Comparison of ENCODE assay signal across 1 cellular context in the genomic region with DNA sequence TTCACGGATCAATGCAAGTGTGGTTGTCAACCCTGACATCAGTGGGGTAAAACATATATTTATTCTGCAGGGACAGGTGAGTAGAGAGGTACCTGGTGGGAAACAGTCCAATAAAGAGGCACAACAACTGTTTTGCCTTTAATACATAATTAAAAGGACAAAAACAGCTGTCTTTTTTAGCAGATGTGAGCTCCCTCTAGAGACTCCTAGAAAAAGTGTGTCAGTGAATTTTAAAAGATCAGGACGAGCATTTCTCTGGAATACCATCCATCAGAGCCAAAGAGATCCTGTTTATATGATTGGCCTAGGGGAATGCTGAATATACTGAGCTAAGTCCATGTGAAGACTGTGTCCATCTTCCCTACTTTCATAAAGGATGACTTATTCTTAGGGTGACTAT.
TF ChIP-seq lines count a peak whose summit lies in the region.

No MANE protein-coding gene starts in this region.

TF ChIP-seq in WTC11, 78 proteins besides CTCF, POLR2A, EP300 and RAD21 (continued from another document):
- TF ChIP-seq NR3C1 (CRISPR knock-in tag; conservative IDR thresholded peaks at IDR 0.05; ENCODE audit: low read depth) (no peak), ETV6 (CRISPR knock-in tag; IDR thresholded peaks at IDR 0.05) (no peak), MYBL2 (CRISPR knock-in tag; IDR thresholded peaks at IDR 0.05) (no peak), FOXK1 (CRISPR knock-in tag; IDR thresholded peaks at IDR 0.05) (no peak), TP53 (CRISPR knock-in tag; IDR thresholded peaks at IDR 0.05) (no peak), ATF1 (CRISPR knock-in tag; IDR thresholded peaks at IDR 0.05) (no peak), FOXP1 (CRISPR knock-in tag; IDR thresholded peaks at IDR 0.05; ENCODE audit: borderline replicate concordance) (no peak), CREB1 (CRISPR knock-in tag; IDR thresholded peaks at IDR 0.05) (no peak), TEAD1 (CRISPR knock-in tag; IDR thresholded peaks at IDR 0.05) (no peak), HMGA2 (CRISPR knock-in tag; IDR thresholded peaks at IDR 0.05) (no peak), ZNF232 (CRISPR knock-in tag; IDR thresholded peaks at IDR 0.05) (no peak), KAT7 (CRISPR knock-in tag; IDR thresholded peaks at IDR 0.05; ENCODE audit: borderline replicate concordance) (no peak)
- TF ChIP-seq, protein P1, sequence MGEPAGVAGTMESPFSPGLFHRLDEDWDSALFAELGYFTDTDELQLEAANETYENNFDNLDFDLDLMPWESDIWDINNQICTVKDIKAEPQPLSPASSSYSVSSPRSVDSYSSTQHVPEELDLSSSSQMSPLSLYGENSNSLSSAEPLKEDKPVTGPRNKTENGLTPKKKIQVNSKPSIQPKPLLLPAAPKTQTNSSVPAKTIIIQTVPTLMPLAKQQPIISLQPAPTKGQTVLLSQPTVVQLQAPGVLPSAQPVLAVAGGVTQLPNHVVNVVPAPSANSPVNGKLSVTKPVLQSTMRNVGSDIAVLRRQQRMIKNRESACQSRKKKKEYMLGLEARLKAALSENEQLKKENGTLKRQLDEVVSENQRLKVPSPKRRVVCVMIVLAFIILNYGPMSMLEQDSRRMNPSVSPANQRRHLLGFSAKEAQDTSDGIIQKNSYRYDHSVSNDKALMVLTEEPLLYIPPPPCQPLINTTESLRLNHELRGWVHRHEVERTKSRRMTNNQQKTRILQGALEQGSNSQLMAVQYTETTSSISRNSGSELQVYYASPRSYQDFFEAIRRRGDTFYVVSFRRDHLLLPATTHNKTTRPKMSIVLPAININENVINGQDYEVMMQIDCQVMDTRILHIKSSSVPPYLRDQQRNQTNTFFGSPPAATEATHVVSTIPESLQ (CRISPR knock-in tag; IDR thresholded peaks at IDR 0.05), result no peak
- TF ChIP-seq, protein P2, sequence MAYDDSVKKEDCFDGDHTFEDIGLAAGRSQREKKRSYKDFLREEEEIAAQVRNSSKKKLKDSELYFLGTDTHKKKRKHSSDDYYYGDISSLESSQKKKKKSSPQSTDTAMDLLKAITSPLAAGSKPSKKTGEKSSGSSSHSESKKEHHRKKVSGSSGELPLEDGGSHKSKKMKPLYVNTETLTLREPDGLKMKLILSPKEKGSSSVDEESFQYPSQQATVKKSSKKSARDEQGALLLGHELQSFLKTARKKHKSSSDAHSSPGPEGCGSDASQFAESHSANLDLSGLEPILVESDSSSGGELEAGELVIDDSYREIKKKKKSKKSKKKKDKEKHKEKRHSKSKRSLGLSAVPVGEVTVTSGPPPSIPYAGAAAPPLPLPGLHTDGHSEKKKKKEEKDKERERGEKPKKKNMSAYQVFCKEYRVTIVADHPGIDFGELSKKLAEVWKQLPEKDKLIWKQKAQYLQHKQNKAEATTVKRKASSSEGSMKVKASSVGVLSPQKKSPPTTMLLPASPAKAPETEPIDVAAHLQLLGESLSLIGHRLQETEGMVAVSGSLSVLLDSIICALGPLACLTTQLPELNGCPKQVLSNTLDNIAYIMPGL (CRISPR knock-in tag; IDR thresholded peaks at IDR 0.05), result no peak
